In genomic region chr10:70461397-70462348, GRCh38 we compare ENCODE assay signal across 9 cellular contexts. TPM values are rescaled to one million over a fixed set of nuclear protein-coding genes. Genes with fewer than 3 reads are reported as not detected.
A peak's percentile ranks its signal among the peaks of the same experiment; 100 is the strongest.
DNase-seq lines count a peak whose midpoint lies in the region; ATAC-seq and TF ChIP-seq lines count a peak whose summit lies in the region.
"Had no signal": no experiment of that assay in that cellular context is flagged by ENCODE, and none has a peak within 500 bp of the region (broad histone marks: within the 10 kb centered on the region; RNA-seq: fewer than 3 reads in every experiment).

No MANE protein-coding gene starts in this region.

- H3K4me1 Mint-ChIP-seq in activated CD8-positive, alpha-beta T cell treated with anti-CD3 and anti-CD28 coated beads, Interleukin-2, amount 10 ng/mL, durations not matched to agents 7 days and 5 days (ENCODE audit: low read depth) = no peaks in the 10 kb centered on the region
- H3K4me1 Mint-ChIP-seq in naive thymus-derived CD8-positive, alpha-beta T cell = peaks cover 6 to 15% (median 8%) of the 10 kb centered on the region in 4 donors

- H3K36me3 ChIP-seq in MM.1S (replicated peaks; ENCODE audit: insufficient read depth, low read length) = no peaks in the 10 kb centered on the region
- H3K36me3 ChIP-seq in esophagus muscularis mucosa = no peaks in the 10 kb centered on the region

- H3K4me3 ChIP-seq in MM.1S (ENCODE audit: low read length) (no peak overlapping the region), esophagus muscularis mucosa (no peak overlapping the region)

- H3K9ac ChIP-seq in MM.1S (ENCODE audit: low read length) = no peak overlapping the region

- no peaks in the 10 kb centered on the region for H3K27me3 ChIP-seq in MM.1S (replicated peaks; ENCODE audit: insufficient read depth, low read length)
- no peaks in the 10 kb centered on the region for H3K27me3 ChIP-seq in esophagus muscularis mucosa

- H3K36me3 Mint-ChIP-seq in activated CD8-positive, alpha-beta T cell treated with anti-CD3 and anti-CD28 coated beads, Interleukin-2, amount 10 ng/mL, durations not matched to agents 7 days and 5 days (ENCODE audit: low read depth) = no peaks in the 10 kb centered on the region
- H3K36me3 Mint-ChIP-seq in naive thymus-derived CD8-positive, alpha-beta T cell = no peaks in the 10 kb centered on the region

- POLR2A ChIA-PET in activated CD8-positive, alpha-beta T cell treated with anti-CD3 and anti-CD28 coated beads, Interleukin-2, amount 10 ng/mL, durations not matched to agents 7 days and 5 days (lab: Charles Lee) = interaction anchor here (0.5 kb wide), 1 partner anchor 135 kb away, joined by 3 read pairs; no protein-coding TSS in a partner anchor
- POLR2A ChIA-PET in naive thymus-derived CD8-positive, alpha-beta T cell (lab: Charles Lee) = no interaction called here

- H3K4me1 ChIP-seq in MM.1S (ENCODE audit: low read length) (peaks cover 3% of the 10 kb centered on the region; the same call in 1 of the 2 replicates), esophagus muscularis mucosa (peaks cover 39 to 57% (median 53%) of the 10 kb centered on the region in 4 donors)

- CTCF ChIA-PET in activated CD8-positive, alpha-beta T cell treated with anti-CD3 and anti-CD28 coated beads, Interleukin-2, amount 10 ng/mL, durations not matched to agents 7 days and 5 days (lab: Charles Lee) = interaction anchor here (0.8 to 3.2 kb wide), 29 partner anchors 8 to 426 kb away, joined by 3 to 36 read pairs (median 5); no protein-coding TSS in a partner anchor

- no peak overlapping the region for H3K4me2 ChIP-seq in MM.1S (ENCODE audit: low read depth, low read length)

- no peak for TF ChIP-seq EP300 in esophagus muscularis mucosa (IDR thresholded peaks at IDR 0.05)

- peak in 5 of 6 experiments; percentile 3 to 47 (median 31) for DNase-seq in stimulated activated naive CD4-positive, alpha-beta T cell (lab: John Stamatoyannopoulos, UW)
- DNase-seq in stimulated activated naive CD4-positive, alpha-beta T cell treated with Interleukin-2 at 50 U/mL for 16 hours (lab: John Stamatoyannopoulos, UW) = no peak
- peak; percentile 58 for DNase-seq in MM.1S
- peak; percentile 67 for DNase-seq in activated CD8-positive, alpha-beta T cell treated with anti-CD3 and anti-CD28 coated beads, Interleukin-2, amount 10 ng/mL, durations not matched to agents 7 days and 5 days
- DNase-seq in esophagus muscularis mucosa (ENCODE audit: extremely low spot score) = no peak
- DNase-seq in naive thymus-derived CD8-positive, alpha-beta T cell = peak in 8 of 10 donors; percentile 19 to 73 (median 42)

- H3K9me2 ChIP-seq in MM.1S (replicated peaks; ENCODE audit: insufficient read depth, low read length) = no peaks in the 10 kb centered on the region

- H3K9me3 ChIP-seq in MM.1S (replicated peaks; ENCODE audit: insufficient read depth, low read length) (no peaks in the 10 kb centered on the region), esophagus muscularis mucosa (no peaks in the 10 kb centered on the region)

- no peak for TF ChIP-seq POLR2A in esophagus muscularis mucosa (IDR thresholded peaks at IDR 0.05; ENCODE audit: low read depth)

- intact Hi-C loops in esophagus muscularis mucosa (cut with DNase I) = loop anchor here (1.0 to 5.0 kb wide), 2 partner anchors 79 to 296 kb away; no protein-coding TSS in a partner anchor

- H3K9me3 Mint-ChIP-seq in activated CD8-positive, alpha-beta T cell treated with anti-CD3 and anti-CD28 coated beads, Interleukin-2, amount 10 ng/mL, durations not matched to agents 7 days and 5 days (ENCODE audit: insufficient read depth) = no peaks in the 10 kb centered on the region
- H3K9me3 Mint-ChIP-seq in naive thymus-derived CD8-positive, alpha-beta T cell = no peaks in the 10 kb centered on the region

- peak; percentile 87 for TF ChIP-seq CTCF in MM.1S (IDR thresholded peaks at IDR 0.05; ENCODE audit: low read length)
- TF ChIP-seq CTCF in esophagus muscularis mucosa (IDR thresholded peaks at IDR 0.05) = peak; percentile 80 to 92 (median 90)

- no peak overlapping the region for H3K4me3 Mint-ChIP-seq in activated CD8-positive, alpha-beta T cell treated with anti-CD3 and anti-CD28 coated beads, Interleukin-2, amount 10 ng/mL, durations not matched to agents 7 days and 5 days
- H3K4me3 Mint-ChIP-seq in naive thymus-derived CD8-positive, alpha-beta T cell = no peak overlapping the region

- peaks cover 41% of the 10 kb centered on the region for H3K27me3 Mint-ChIP-seq in activated CD8-positive, alpha-beta T cell treated with anti-CD3 and anti-CD28 coated beads, Interleukin-2, amount 10 ng/mL, durations not matched to agents 7 days and 5 days (ENCODE audit: low read depth)
- peaks cover 18 to 43% (median 30%) of the 10 kb centered on the region in 5 donors for H3K27me3 Mint-ChIP-seq in naive thymus-derived CD8-positive, alpha-beta T cell

- no peak overlapping the region for H3K27ac ChIP-seq in MM.1S (ENCODE audit: low read length)
- peak overlapping the region; percentile 31 to 87 (median 50) for H3K27ac ChIP-seq in esophagus muscularis mucosa (replicated peaks in 1 of 4)

- WGBS in esophagus muscularis mucosa = 57% methylated on average over 12 of the region's 13 CpGs

- H4K20me1 ChIP-seq in MM.1S (ENCODE audit: insufficient read depth, low read length) = no peaks in the 10 kb centered on the region

- no peaks in the 10 kb centered on the region for H3F3A ChIP-seq in MM.1S (ENCODE audit: insufficient read depth, low read length)

- no peak overlapping the region for H2AFZ ChIP-seq in MM.1S (ENCODE audit: low read length)

- no peak overlapping the region for H3K27ac Mint-ChIP-seq in activated CD8-positive, alpha-beta T cell treated with anti-CD3 and anti-CD28 coated beads, Interleukin-2, amount 10 ng/mL, durations not matched to agents 7 days and 5 days
- H3K27ac Mint-ChIP-seq in naive thymus-derived CD8-positive, alpha-beta T cell = peak overlapping the region in 2 of 10 donors; percentile 2 to 13

- ATAC-seq in activated CD8-positive, alpha-beta T cell treated with anti-CD3 and anti-CD28 coated beads, Interleukin-2, amount 10 ng/mL, durations not matched to agents 7 days and 5 days = peak; percentile 66
- ATAC-seq in naive thymus-derived CD8-positive, alpha-beta T cell = peak; percentile 72 to 75
- ATAC-seq in GM18519 (IDR thresholded peaks at IDR 0.05; ENCODE audit: low FRiP score, unreplicated experiment) (no peak), GM19463 (IDR thresholded peaks at IDR 0.05; ENCODE audit: unreplicated experiment) (no peak)

- H3K79me2 ChIP-seq in MM.1S (ENCODE audit: low read length) = no peaks in the 10 kb centered on the region

RNA-seq across cellular contexts. Expression of gene PALD1, which starts 16.9 kb away (rescaled TPM):
- 1 to 10 TPM; 6.2 to 6.5 TPM for total RNA-seq in activated CD8-positive, alpha-beta T cell treated with anti-CD3 and anti-CD28 coated beads, Interleukin-2, amount 10 ng/mL, durations not matched to agents 7 days and 5 days
- 10 to 100 TPM; 10.4 to 19.1 (median 12.8) TPM for total RNA-seq in esophagus muscularis mucosa
- not detected for total RNA-seq in naive thymus-derived CD8-positive, alpha-beta T cell
- under 1 TPM in 1 of 3 donors, not detected in 2; 0.27 TPM for polyA plus RNA-seq in naive thymus-derived CD8-positive, alpha-beta T cell

RNA-seq across cellular contexts. Expression of gene NODAL, which starts 20.2 kb away (rescaled TPM):
- total RNA-seq in activated CD8-positive, alpha-beta T cell treated with anti-CD3 and anti-CD28 coated beads, Interleukin-2, amount 10 ng/mL, durations not matched to agents 7 days and 5 days = not detected
- total RNA-seq in esophagus muscularis mucosa = not detected
- not detected for total RNA-seq in naive thymus-derived CD8-positive, alpha-beta T cell
- polyA plus RNA-seq in naive thymus-derived CD8-positive, alpha-beta T cell = not detected
- total RNA-seq: dermis microvascular lymphatic vessel endothelial cell had no signal

RNA-seq across cellular contexts. Expression of gene EIF4EBP2, which starts 57.7 kb away (rescaled TPM):
- 10 to 100 TPM; 58.7 to 60.8 TPM for total RNA-seq in activated CD8-positive, alpha-beta T cell treated with anti-CD3 and anti-CD28 coated beads, Interleukin-2, amount 10 ng/mL, durations not matched to agents 7 days and 5 days
- 10 to 100 TPM; 73.6 to 99.9 (median 78.4) TPM for total RNA-seq in esophagus muscularis mucosa
- 10 to 100 TPM; 44.9 to 49.4 TPM for total RNA-seq in naive thymus-derived CD8-positive, alpha-beta T cell
- polyA plus RNA-seq in naive thymus-derived CD8-positive, alpha-beta T cell = 10 to 100 TPM; 44.8 to 62.4 (median 47.7) TPM

Comparison
In these comparisons a context has a peak if more than half of its experiments do, and no peak if none do; other contexts are left out.
1. DNase-seq: peak in stimulated activated naive CD4-positive, alpha-beta T cell (5 of 6), MM.1S (single experiment), activated CD8-positive, alpha-beta T cell treated with anti-CD3 and anti-CD28 coated beads, Interleukin-2, amount 10 ng/mL, durations not matched to agents 7 days and 5 days (single experiment) and naive thymus-derived CD8-positive, alpha-beta T cell (8 of 10); none in stimulated activated naive CD4-positive, alpha-beta T cell treated with Interleukin-2 at 50 U/mL for 16 hours (single experiment) and esophagus muscularis mucosa (single experiment).
2. ATAC-seq: peak in activated CD8-positive, alpha-beta T cell treated with anti-CD3 and anti-CD28 coated beads, Interleukin-2, amount 10 ng/mL, durations not matched to agents 7 days and 5 days (single experiment) and naive thymus-derived CD8-positive, alpha-beta T cell (2 of 2); none in GM18519 (single experiment) and GM19463 (single experiment).
3. RNA of gene PALD1, which starts 16.9 kb away (total RNA-seq): 10.4 to 19.1 TPM in esophagus muscularis mucosa and 6.2 to 6.5 TPM in activated CD8-positive, alpha-beta T cell treated with anti-CD3 and anti-CD28 coated beads, Interleukin-2, amount 10 ng/mL, durations not matched to agents 7 days and 5 days; not detected in naive thymus-derived CD8-positive, alpha-beta T cell; every median in the first group is over 4 times any median in the second.